ENCODE assay signal across 32 cellular contexts in the genomic region with DNA sequence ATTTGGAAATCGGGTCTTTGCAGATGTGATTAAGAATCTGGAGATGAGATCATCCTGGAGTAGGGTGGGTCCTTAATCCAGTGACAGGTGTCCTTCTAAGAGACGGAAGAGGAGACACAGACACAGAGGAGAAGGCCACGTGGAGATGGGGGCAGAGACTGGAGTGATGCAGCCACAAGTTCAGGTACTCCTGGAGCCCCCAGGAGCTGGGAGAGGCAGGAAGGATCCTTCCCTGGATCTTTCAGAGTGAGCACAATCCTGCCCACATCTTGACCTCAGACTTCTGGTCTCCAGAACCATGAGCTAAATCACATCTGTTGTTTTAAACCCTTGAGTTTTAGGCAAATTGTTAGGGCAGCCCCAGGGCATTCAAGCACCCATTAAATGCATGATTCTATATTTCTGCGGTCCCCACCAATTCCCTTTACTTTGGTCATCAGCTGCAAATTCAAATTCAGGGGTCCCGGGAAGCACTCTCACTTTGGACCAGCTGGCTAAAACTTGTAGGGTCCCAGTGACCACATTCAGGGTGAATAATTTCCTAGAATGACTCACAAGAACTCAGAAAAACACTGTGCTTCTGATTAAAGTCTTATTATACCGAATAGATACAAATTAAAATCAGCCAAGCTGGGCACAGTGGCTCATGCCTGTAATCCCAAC. TPM values are rescaled to one million over a fixed set of nuclear protein-coding genes. Genes with fewer than 3 reads are reported as not detected.
A peak's percentile ranks its signal among the peaks of the same experiment; 100 is the strongest.
DNase-seq lines count a peak whose midpoint lies in the region; ATAC-seq and TF ChIP-seq lines count a peak whose summit lies in the region.
"Had no signal": no experiment of that assay in that cellular context is flagged by ENCODE, and none has a peak within 500 bp of the region (broad histone marks: within the 10 kb centered on the region; RNA-seq: fewer than 3 reads in every experiment).

No MANE protein-coding gene starts in this region.

- H3K9me3 ChIP-seq in HEK293 (ENCODE audit: control insufficient read depth, insufficient read depth, low read depth, low read length) = no peaks in the 10 kb centered on the region
- H3K9me3 ChIP-seq: BE2C, esophagus squamous epithelium, heart left ventricle, left lung, testis had no signal

- H3K36me3 Mint-ChIP-seq in activated CD8-positive, alpha-beta T cell treated with anti-CD3 and anti-CD28 coated beads for 36 hours (ENCODE audit: low read depth) = no peaks in the 10 kb centered on the region
- no peaks in the 10 kb centered on the region for H3K36me3 Mint-ChIP-seq in activated CD8-positive, alpha-beta T cell treated with anti-CD3 and anti-CD28 coated beads, Interleukin-2, amount 10 ng/mL, durations not matched to agents 7 days and 5 days (ENCODE audit: low read depth)
- H3K36me3 Mint-ChIP-seq in activated T-helper 2 cell treated with anti-CD3 and anti-CD28 coated beads, Interferon-gamma antibody, Interleukin-2, Interleukin-4, amounts not matched to agents 10 μg/mL and 5 μg/mL and 100 μg/mL, durations not matched to agents 14 hours and 24 hours and 36 hours (ENCODE audit: low read depth) = no peaks in the 10 kb centered on the region
- H3K36me3 Mint-ChIP-seq: brain, neural progenitor cell had no signal

- H3K4me3 Mint-ChIP-seq in activated CD8-positive, alpha-beta T cell treated with anti-CD3 and anti-CD28 coated beads for 36 hours = no peak overlapping the region
- H3K4me3 Mint-ChIP-seq in activated CD8-positive, alpha-beta T cell treated with anti-CD3 and anti-CD28 coated beads, Interleukin-2, amount 10 ng/mL, durations not matched to agents 7 days and 5 days = no peak overlapping the region
- no peak overlapping the region for H3K4me3 Mint-ChIP-seq in activated T-helper 2 cell treated with anti-CD3 and anti-CD28 coated beads, Interferon-gamma antibody, Interleukin-2, Interleukin-4, amounts not matched to agents 10 μg/mL and 5 μg/mL and 100 μg/mL, durations not matched to agents 14 hours and 24 hours and 36 hours (ENCODE audit: low read depth)
- H3K4me3 Mint-ChIP-seq: activated naive CD4-positive, alpha-beta T cell treated with anti-CD3 and anti-CD28 coated beads for 36 hours; activated T-cell treated with anti-CD3 and anti-CD28 coated beads, Interleukin-2, amount 50 U/mL, for 72 hours; brain; neural progenitor cell; T-helper 17 cell had no signal

- H3K4me3 ChIP-seq in HEK293 (ENCODE audit: low read depth, low read length) = no peak overlapping the region
- H3K4me3 ChIP-seq: esophagus squamous epithelium, heart left ventricle, left lung, neural progenitor cell, skin epidermis, testis had no signal

- peak overlapping the region; percentile 33 for H3K27ac Mint-ChIP-seq in activated CD8-positive, alpha-beta T cell treated with anti-CD3 and anti-CD28 coated beads for 36 hours
- no peak overlapping the region for H3K27ac Mint-ChIP-seq in activated CD8-positive, alpha-beta T cell treated with anti-CD3 and anti-CD28 coated beads, Interleukin-2, amount 10 ng/mL, durations not matched to agents 7 days and 5 days
- no peak overlapping the region for H3K27ac Mint-ChIP-seq in activated T-helper 2 cell treated with anti-CD3 and anti-CD28 coated beads, Interferon-gamma antibody, Interleukin-2, Interleukin-4, amounts not matched to agents 10 μg/mL and 5 μg/mL and 100 μg/mL, durations not matched to agents 14 hours and 24 hours and 36 hours
- H3K27ac Mint-ChIP-seq: activated naive CD4-positive, alpha-beta T cell treated with anti-CD3 and anti-CD28 coated beads for 36 hours; activated T-cell treated with anti-CD3 and anti-CD28 coated beads, Interleukin-2, amount 50 U/mL, for 72 hours; brain; neural progenitor cell; T-helper 17 cell had no signal

- no peaks in the 10 kb centered on the region for H3K36me3 ChIP-seq in HEK293 (ENCODE audit: control insufficient read depth in 2 of 2, insufficient read depth in 1 of 2, low read length in 2 of 2)
- H3K36me3 ChIP-seq: BE2C, esophagus squamous epithelium, heart left ventricle, left lung, neural progenitor cell had no signal

- H3K4me1 ChIP-seq in HEK293 (ENCODE audit: control insufficient read depth, insufficient read depth, low read length) = no peaks in the 10 kb centered on the region
- H3K4me1 ChIP-seq: BE2C, foreskin keratinocyte, left lung, neural progenitor cell, parathyroid adenoma, testis had no signal

- H3K4me1 Mint-ChIP-seq in activated CD8-positive, alpha-beta T cell treated with anti-CD3 and anti-CD28 coated beads for 36 hours (ENCODE audit: low read depth) = peaks cover 16% of the 10 kb centered on the region
- peaks cover 21% of the 10 kb centered on the region for H3K4me1 Mint-ChIP-seq in activated CD8-positive, alpha-beta T cell treated with anti-CD3 and anti-CD28 coated beads, Interleukin-2, amount 10 ng/mL, durations not matched to agents 7 days and 5 days (ENCODE audit: low read depth)
- H3K4me1 Mint-ChIP-seq in activated T-helper 2 cell treated with anti-CD3 and anti-CD28 coated beads, Interferon-gamma antibody, Interleukin-2, Interleukin-4, amounts not matched to agents 10 μg/mL and 5 μg/mL and 100 μg/mL, durations not matched to agents 14 hours and 24 hours and 36 hours (ENCODE audit: low read depth) = peaks cover 15% of the 10 kb centered on the region
- H3K4me1 Mint-ChIP-seq: brain had no signal

- POLR2A ChIA-PET in activated CD8-positive, alpha-beta T cell treated with anti-CD3 and anti-CD28 coated beads for 36 hours (lab: Charles Lee) = no interaction called here
- POLR2A ChIA-PET in activated CD8-positive, alpha-beta T cell treated with anti-CD3 and anti-CD28 coated beads, Interleukin-2, amount 10 ng/mL, durations not matched to agents 7 days and 5 days (lab: Charles Lee) = no interaction called here
- POLR2A ChIA-PET in HEK293 (lab: Yijun Ruan, JAX) = no interaction called here

- no peak for TF ChIP-seq CTCF in activated CD8-positive, alpha-beta T cell treated with anti-CD3 and anti-CD28 coated beads for 36 hours (IDR thresholded peaks at IDR 0.05)
- TF ChIP-seq CTCF in HEK293 (tag by site-specific recombination; IDR thresholded peaks at IDR 0.05) = no peak

- H3K27me3 Mint-ChIP-seq in activated CD8-positive, alpha-beta T cell treated with anti-CD3 and anti-CD28 coated beads for 36 hours = no peaks in the 10 kb centered on the region
- H3K27me3 Mint-ChIP-seq in activated CD8-positive, alpha-beta T cell treated with anti-CD3 and anti-CD28 coated beads, Interleukin-2, amount 10 ng/mL, durations not matched to agents 7 days and 5 days (ENCODE audit: low read depth) = no peaks in the 10 kb centered on the region
- H3K27me3 Mint-ChIP-seq in activated T-helper 2 cell treated with anti-CD3 and anti-CD28 coated beads, Interferon-gamma antibody, Interleukin-2, Interleukin-4, amounts not matched to agents 10 μg/mL and 5 μg/mL and 100 μg/mL, durations not matched to agents 14 hours and 24 hours and 36 hours (ENCODE audit: low read depth) = no peaks in the 10 kb centered on the region
- H3K27me3 Mint-ChIP-seq: T-helper 17 cell had no signal

- peaks cover 4% of the 10 kb centered on the region for H3K9me3 Mint-ChIP-seq in activated CD8-positive, alpha-beta T cell treated with anti-CD3 and anti-CD28 coated beads for 36 hours
- no peaks in the 10 kb centered on the region for H3K9me3 Mint-ChIP-seq in activated CD8-positive, alpha-beta T cell treated with anti-CD3 and anti-CD28 coated beads, Interleukin-2, amount 10 ng/mL, durations not matched to agents 7 days and 5 days (ENCODE audit: insufficient read depth)
- no peaks in the 10 kb centered on the region for H3K9me3 Mint-ChIP-seq in activated T-helper 2 cell treated with anti-CD3 and anti-CD28 coated beads, Interferon-gamma antibody, Interleukin-2, Interleukin-4, amounts not matched to agents 10 μg/mL and 5 μg/mL and 100 μg/mL, durations not matched to agents 14 hours and 24 hours and 36 hours
- H3K9me3 Mint-ChIP-seq: activated naive CD4-positive, alpha-beta T cell treated with anti-CD3 and anti-CD28 coated beads for 36 hours; activated T-cell treated with anti-CD3 and anti-CD28 coated beads, Interleukin-2, amount 50 U/mL, for 72 hours had no signal

- H3K27ac ChIP-seq in HEK293 (ENCODE audit: extremely low read depth, low read depth, low read length) = no peak overlapping the region
- H3K27ac ChIP-seq: esophagus squamous epithelium, foreskin keratinocyte, heart left ventricle, left lung, neural progenitor cell, parathyroid adenoma, RWPE1, skin epidermis, testis had no signal

- CTCF ChIA-PET in activated CD8-positive, alpha-beta T cell treated with anti-CD3 and anti-CD28 coated beads for 36 hours (lab: Charles Lee) = no interaction called here
- CTCF ChIA-PET in activated CD8-positive, alpha-beta T cell treated with anti-CD3 and anti-CD28 coated beads, Interleukin-2, amount 10 ng/mL, durations not matched to agents 7 days and 5 days (lab: Charles Lee) = no interaction called here
- CTCF ChIA-PET in HEK293 (lab: Yijun Ruan, JAX) = no interaction called here

- ATAC-seq in activated CD8-positive, alpha-beta T cell treated with anti-CD3 and anti-CD28 coated beads for 36 hours = peak; percentile 9
- no peak for ATAC-seq in activated CD8-positive, alpha-beta T cell treated with anti-CD3 and anti-CD28 coated beads, Interleukin-2, amount 10 ng/mL, durations not matched to agents 7 days and 5 days
- no peak for ATAC-seq in HG03457 (IDR thresholded peaks at IDR 0.05; ENCODE audit: unreplicated experiment)
- ATAC-seq: activated T-cell treated with anti-CD3 and anti-CD28 coated beads, Interleukin-2, amount 50 U/mL, for 72 hours; foreskin keratinocyte; heart left ventricle; left lung; T-helper 17 cell had no signal

- intact Hi-C loops in activated CD8-positive, alpha-beta T cell treated with anti-CD3 and anti-CD28 coated beads for 36 hours (cut with micrococcal nuclease) = loop anchor here (5.0 kb wide), 1 partner anchor 121 kb away; no protein-coding TSS in a partner anchor
- intact Hi-C loops in activated T-helper 2 cell treated with anti-CD3 and anti-CD28 coated beads, Interferon-gamma antibody, Interleukin-2, Interleukin-4, amounts not matched to agents 10 μg/mL and 5 μg/mL and 100 μg/mL, durations not matched to agents 14 hours and 24 hours and 36 hours (cut with micrococcal nuclease) = no loop called here

- no peak for DNase-seq in activated CD8-positive, alpha-beta T cell treated with anti-CD3 and anti-CD28 coated beads for 36 hours
- DNase-seq in activated CD8-positive, alpha-beta T cell treated with anti-CD3 and anti-CD28 coated beads, Interleukin-2, amount 10 ng/mL, durations not matched to agents 7 days and 5 days = no peak
- peak; percentile 7 for DNase-seq in activated T-helper 2 cell treated with anti-CD3 and anti-CD28 coated beads, Interferon-gamma antibody, Interleukin-2, Interleukin-4, amounts not matched to agents 10 μg/mL and 5 μg/mL and 100 μg/mL, durations not matched to agents 14 hours and 24 hours and 36 hours (ENCODE audit: low spot score)
- DNase-seq in ureter (ENCODE audit: low spot score) (peak; percentile 19), GOT3 (lab: John Stamatoyannopoulos, UW) (no peak)
- DNase-seq: activated CD4-positive, CD25-positive, alpha-beta regulatory T cell treated with anti-CD3 and anti-CD28 coated beads, Interleukin-2, amount 50 U/mL, for 72 hours; activated naive CD4-positive, alpha-beta T cell treated with anti-CD3 and anti-CD28 coated beads for 36 hours; activated T-cell treated with anti-CD3 and anti-CD28 coated beads, Interleukin-2, amount 50 U/mL, for 72 hours; amniotic stem cell; BE2C; cerebellar nuclear complex; dermis blood vessel endothelial cell; DMS153; esophagus squamous epithelium; foreskin keratinocyte; HCEC 1CT; heart left ventricle; left lung; mesendoderm; NCI-H1048; NCI-H1694 treated with DMSO at 0.1 percent for 48 hours; NCI-H446 treated with DMSO at 0.1 percent for 48 hours; stimulated activated naive CD4-positive, alpha-beta T cell treated with Interleukin-2 at 50 U/mL for 16 hours; T-helper 17 cell; testis had no signal

RNA-seq across cellular contexts. Expression of a gene that starts 12.8 kb away (rescaled TPM):
- total RNA-seq in activated CD8-positive, alpha-beta T cell treated with anti-CD3 and anti-CD28 coated beads for 36 hours = 10 to 100 TPM; 82.8 to 85.5 TPM
- total RNA-seq in activated CD8-positive, alpha-beta T cell treated with anti-CD3 and anti-CD28 coated beads, Interleukin-2, amount 10 ng/mL, durations not matched to agents 7 days and 5 days = 10 to 100 TPM; 62.5 to 66.4 TPM
- total RNA-seq in activated T-helper 2 cell treated with anti-CD3 and anti-CD28 coated beads, Interferon-gamma antibody, Interleukin-2, Interleukin-4, amounts not matched to agents 10 μg/mL and 5 μg/mL and 100 μg/mL, durations not matched to agents 14 hours and 24 hours and 36 hours = 67.4 and 67.6 TPM in 2 replicates
- total RNA-seq in ureter = 45.1 TPM

RNA-seq across cellular contexts. Expression of a gene that starts 36.2 kb away (rescaled TPM):
- total RNA-seq in activated CD8-positive, alpha-beta T cell treated with anti-CD3 and anti-CD28 coated beads for 36 hours = under 1 TPM in 1 of 2 experiments, not detected in 1; 0.41 TPM
- under 1 TPM in 1 of 2 experiments, not detected in 1; 0.29 TPM for total RNA-seq in activated CD8-positive, alpha-beta T cell treated with anti-CD3 and anti-CD28 coated beads, Interleukin-2, amount 10 ng/mL, durations not matched to agents 7 days and 5 days
- not detected in 2 replicates for total RNA-seq in activated T-helper 2 cell treated with anti-CD3 and anti-CD28 coated beads, Interferon-gamma antibody, Interleukin-2, Interleukin-4, amounts not matched to agents 10 μg/mL and 5 μg/mL and 100 μg/mL, durations not matched to agents 14 hours and 24 hours and 36 hours
- 1.3 TPM for total RNA-seq in ureter
- total RNA-seq: activated naive CD4-positive, alpha-beta T cell treated with anti-CD3 and anti-CD28 coated beads for 36 hours; dermis blood vessel endothelial cell; esophagus squamous epithelium; foreskin keratinocyte; heart left ventricle; left lung had no signal

RNA-seq across cellular contexts. Expression of a gene that starts 41.7 kb away (rescaled TPM):
- total RNA-seq in activated CD8-positive, alpha-beta T cell treated with anti-CD3 and anti-CD28 coated beads for 36 hours = 10 to 100 TPM; 27.5 to 28.3 TPM
- 10 to 100 TPM; 62.9 to 65.5 TPM for total RNA-seq in activated CD8-positive, alpha-beta T cell treated with anti-CD3 and anti-CD28 coated beads, Interleukin-2, amount 10 ng/mL, durations not matched to agents 7 days and 5 days
- 33.1 and 34.5 TPM in 2 replicates for total RNA-seq in activated T-helper 2 cell treated with anti-CD3 and anti-CD28 coated beads, Interferon-gamma antibody, Interleukin-2, Interleukin-4, amounts not matched to agents 10 μg/mL and 5 μg/mL and 100 μg/mL, durations not matched to agents 14 hours and 24 hours and 36 hours
- 3.4 TPM for total RNA-seq in ureter
- total RNA-seq: foreskin keratinocyte had no signal

Comparison
In these comparisons a context has a peak if more than half of its experiments do, and no peak if none do; other contexts are left out.
1. DNase-seq: peak in activated T-helper 2 cell treated with anti-CD3 and anti-CD28 coated beads, Interferon-gamma antibody, Interleukin-2, Interleukin-4, amounts not matched to agents 10 μg/mL and 5 μg/mL and 100 μg/mL, durations not matched to agents 14 hours and 24 hours and 36 hours (single experiment) and ureter (single experiment); none in activated CD8-positive, alpha-beta T cell treated with anti-CD3 and anti-CD28 coated beads for 36 hours (single experiment), activated CD8-positive, alpha-beta T cell treated with anti-CD3 and anti-CD28 coated beads, Interleukin-2, amount 10 ng/mL, durations not matched to agents 7 days and 5 days (single experiment) and GOT3 (single experiment).